ENCODE assay signal across 29 cellular contexts in genomic region chr6:31708224-31708623, GRCh38. TPM values are rescaled to one million over a fixed set of nuclear protein-coding genes. Genes with fewer than 3 reads are reported as not detected.
DNase-seq lines count a peak whose midpoint lies in the region; ATAC-seq, FAIRE-seq and TF ChIP-seq lines count a peak whose summit lies in the region.
"Had no signal": no experiment of that assay in that cellular context is flagged by ENCODE, and none has a peak within 500 bp of the region (broad histone marks: within the 10 kb centered on the region; RNA-seq: fewer than 3 reads in every experiment).

No MANE protein-coding gene starts in this region.

- BruUV-seq in K562 (replicated peaks; lab: Mats Ljungman, UMichigan): no TSS peak

- no peak overlapping the region for H2AFZ ChIP-seq in K562 (ENCODE audit: low read depth, low read length)

- H3K27ac ChIP-seq in BLaER1: no peak overlapping the region; the same call in 1 of the 2 replicates
- no peak overlapping the region for H3K27ac ChIP-seq in BLaER1 treated with 17β-estradiol and CSF1 and Interleukin-3, amounts not matched to agents 10 nM and 100 nM
- no peak overlapping the region for H3K27ac ChIP-seq in K562 (ENCODE audit: extremely low read depth, low read depth, low read length)
- no peak overlapping the region for H3K27ac ChIP-seq in heart right ventricle

- intact Hi-C loops in K562 (cut with micrococcal nuclease): no loop called here
- intact Hi-C loops in heart right ventricle (cut with DNase I): no loop called here

- H4K20me1 ChIP-seq in BLaER1 (no peaks in the 10 kb centered on the region), K562 (replicated peaks; ENCODE audit: control insufficient read depth, insufficient read depth, low read length) (no peaks in the 10 kb centered on the region)
- no peaks in the 10 kb centered on the region for H4K20me1 ChIP-seq in BLaER1 treated with 17β-estradiol and CSF1 and Interleukin-3, amounts not matched to agents 10 nM and 100 nM

- TF ChIP-seq CTCF in K562 (IDR thresholded peaks at IDR 0.05 in 2 of 3, conservative IDR thresholded peaks at IDR 0.05 in 1 of 3; ENCODE audit: insufficient read depth in 2 of 3, low read depth in 1 of 3, low read length in 3 of 3) (no peak), heart right ventricle (IDR thresholded peaks at IDR 0.05) (no peak)

- no peak for TF ChIP-seq RAD21 in K562 (CRISPR knock-in tag; conservative IDR thresholded peaks at IDR 0.05 in 1 of 2, IDR thresholded peaks at IDR 0.05 in 1 of 2)

- DNase-seq in K562 (ENCODE audit: extremely low read depth in 1 of 4, low spot score in 3 of 4): no peak
- DNase-seq in heart right ventricle: no peak
- DNase-seq: 8988T; ACHN; BE2C; C1 segment of cervical spinal cord; CD4-positive, alpha-beta memory T cell; CD4-positive, CD25-positive, alpha-beta regulatory T cell; COR-L47; DMS 273 treated with DMSO at 0.1 percent for 48 hours; DMS153; DMS53; DMS79; DND-41; EL; GDM1 had no signal

- H3K4me3 ChIP-seq in BLaER1 (no peak overlapping the region), K562 (no peak overlapping the region), heart right ventricle (no peak overlapping the region)
- no peak overlapping the region for H3K4me3 ChIP-seq in BLaER1 treated with 17β-estradiol and CSF1 and Interleukin-3, amounts not matched to agents 10 nM and 100 nM
- H3K4me3 ChIP-seq: GM12878 had no signal

- WGBS in K562 (ENCODE audit: insufficient coverage, low coverage, missing lambda C conversion rate): 82% methylated on average over 3 of the region's 3 CpGs
- 94 to 99% methylated on average over 3 of the region's 3 CpGs for WGBS in heart right ventricle, 2 donors

- H3K9me1 ChIP-seq in K562 (ENCODE audit: control insufficient read depth, insufficient read depth, low read length): no peaks in the 10 kb centered on the region

- TF ChIP-seq EP300 in K562 (IDR thresholded peaks at IDR 0.05; ENCODE audit: low read length): no peak

- no peak for ATAC-seq in K562
- ATAC-seq in heart right ventricle: no peak
- no peak for ATAC-seq in HG03196 (IDR thresholded peaks at IDR 0.05; ENCODE audit: unreplicated experiment)
- ATAC-seq: GM12878 had no signal

- no peak for TF ChIP-seq POLR2A in K562 (conservative IDR thresholded peaks at IDR 0.05)

- H3K9me3 ChIP-seq in BLaER1 (no peaks in the 10 kb centered on the region), K562 (replicated peaks; ENCODE audit: control insufficient read depth, insufficient read depth, low read depth, low read length) (no peaks in the 10 kb centered on the region), heart right ventricle (no peaks in the 10 kb centered on the region)
- no peaks in the 10 kb centered on the region for H3K9me3 ChIP-seq in BLaER1 treated with 17β-estradiol and CSF1 and Interleukin-3, amounts not matched to agents 10 nM and 100 nM (replicated peaks in 1 of 11)
- H3K9me3 ChIP-seq: BE2C had no signal

- H3K27me3 ChIP-seq in BLaER1: no peaks in the 10 kb centered on the region
- no peaks in the 10 kb centered on the region for H3K27me3 ChIP-seq in BLaER1 treated with 17β-estradiol and CSF1 and Interleukin-3, amounts not matched to agents 10 nM and 100 nM
- H3K27me3 ChIP-seq in K562 (ENCODE audit: control insufficient read depth in 2 of 2, insufficient read depth in 2 of 2, low read length in 2 of 2): no peaks in the 10 kb centered on the region
- peaks cover 0 to 5% (median 0%) of the 10 kb centered on the region in 7 donors for H3K27me3 ChIP-seq in heart right ventricle
- H3K27me3 ChIP-seq: BE2C had no signal

- H3K79me2 ChIP-seq in K562 (ENCODE audit: control insufficient read depth, insufficient read depth, low read length): peaks cover 4% of the 10 kb centered on the region; the same call in 1 of the 3 replicates

- H3K36me3 ChIP-seq in BLaER1: no peaks in the 10 kb centered on the region
- H3K36me3 ChIP-seq in BLaER1 treated with 17β-estradiol and CSF1 and Interleukin-3, amounts not matched to agents 10 nM and 100 nM: no peaks in the 10 kb centered on the region
- no peaks in the 10 kb centered on the region for H3K36me3 ChIP-seq in K562 (ENCODE audit: control insufficient read depth, insufficient read depth, low read length)
- no peaks in the 10 kb centered on the region for H3K36me3 ChIP-seq in heart right ventricle
- H3K36me3 ChIP-seq: BE2C had no signal

- H3K9ac ChIP-seq in BLaER1 (no peak overlapping the region), K562 (ENCODE audit: insufficient read depth in 1 of 2, low read depth in 2 of 2, low read length in 2 of 2) (no peak overlapping the region)
- H3K9ac ChIP-seq in BLaER1 treated with 17β-estradiol and CSF1 and Interleukin-3, amounts not matched to agents 10 nM and 100 nM: no peak overlapping the region

- CTCF ChIA-PET in K562 (lab: Yijun Ruan, JAX; ENCODE audit: low intra/inter-chr PET ratio): no interaction called here

- H3K4me1 ChIP-seq in BLaER1 (peaks cover 70% of the 10 kb centered on the region), K562 (replicated peaks in 1 of 2; ENCODE audit: control insufficient read depth in 2 of 2, insufficient read depth in 2 of 2, low read length in 2 of 2) (peaks cover 29 to 42% of the 10 kb centered on the region in 2 experiments), heart right ventricle (peaks cover 0 to 16% (median 5%) of the 10 kb centered on the region in 9 donors)
- peaks cover 46 to 76% (median 65%) of the 10 kb centered on the region in 10 experiments for H3K4me1 ChIP-seq in BLaER1 treated with 17β-estradiol and CSF1 and Interleukin-3, amounts not matched to agents 10 nM and 100 nM
- H3K4me1 ChIP-seq: BE2C had no signal

- POLR2A ChIA-PET in K562 (lab: Yijun Ruan, JAX): interaction anchor here (0.6 to 12.4 kb wide), 4 partner anchors 18 to 160 kb away, joined by 3 to 223 read pairs (median 4); partner anchors contain the start of genes DDAH2, LY6G6C and MPIG6B

- no peak for FAIRE-seq in K562 (lab: Jason Lieb, UNC)
- FAIRE-seq: A204.1, GM12878, GM12892, GM18507 had no signal

- in situ Hi-C loops in K562 (cut with MboI): no loop called here

- H3K4me2 ChIP-seq in BLaER1: peak overlapping the region; percentile 33
- H3K4me2 ChIP-seq in BLaER1 treated with 17β-estradiol and CSF1 and Interleukin-3, amounts not matched to agents 10 nM and 100 nM: peak overlapping the region in 7 of 11 experiments; percentile 19 to 54 (median 38); a peak in 10 of 22 replicates
- H3K4me2 ChIP-seq in K562 (ENCODE audit: insufficient read depth, low read length): no peak overlapping the region

RNA-seq across cellular contexts. Expression of gene LY6G6F, which starts 1.6 kb away (rescaled TPM):
- total RNA-seq in K562 (2011; cell fraction: chromatin; rRNA removed; ENCODE audit: low replicate concordance): 0.35 TPM in 1 of 2 replicates, not detected in the other
- 1.4 TPM in 1 of 2 replicates, not detected in the other for total RNA-seq in K562 (2011; cell fraction: nucleolus; rRNA removed)
- total RNA-seq in K562 (2011; cell fraction: nucleoplasm; rRNA removed): 0.99 and 1.2 TPM in 2 replicates
- 0.50 TPM in 1 of 2 replicates, not detected in the other for total RNA-seq in K562 (2014; rRNA removed)
- 0.35 TPM in 1 of 2 replicates, not detected in the other for total RNA-seq in K562 (2014; rRNA removed; fragmentation: Illumina TruSeq; extraction: Trizol)
- total RNA-seq in K562 (2015; rRNA removed; fragmentation: Illumina TruSeq; extraction: Trizol): 0.14 TPM in 1 of 2 replicates, not detected in the other
- 0.18 TPM in 1 of 2 replicates, not detected in the other for total RNA-seq in K562 (2021)
- polyA plus RNA-seq in K562 (2011; rRNA removed): 0.20 TPM in 1 of 2 replicates, not detected in the other
- polyA plus RNA-seq in K562 (2011; cell fraction: cytosol; rRNA removed): 0.58 TPM in 1 of 2 replicates, not detected in the other
- polyA plus RNA-seq in K562 (2011; cell fraction: nucleus; rRNA removed): 0.23 TPM in 1 of 2 replicates, not detected in the other
- 0.30 TPM in 1 of 2 replicates, not detected in the other for polyA plus RNA-seq in K562 (2012)
- 0.33 and 0.39 TPM in 2 replicates for polyA plus RNA-seq in K562 (2014; fragmentation: Illumina TruSeq; extraction: Trizol)
- polyA plus RNA-seq in K562 (2014; fragmentation: Nextera tagmentation; extraction: Ambion mirVana): under 1 TPM; 0.28 to 0.49 TPM
- polyA plus RNA-seq in K562 (2014; rRNA removed): 1.1 TPM in 1 of 2 replicates, not detected in the other
- 0.36 TPM in 1 of 2 replicates, not detected in the other for polyA minus RNA-seq in K562 (2011; rRNA and poly(A)+ RNA removed)
- polyA minus RNA-seq in K562 (2011; cell fraction: cytosol; rRNA and poly(A)+ RNA removed): not detected in 2 replicates
- polyA minus RNA-seq in K562 (2011; cell fraction: nucleus; rRNA and poly(A)+ RNA removed): 0.67 TPM in 1 of 2 replicates, not detected in the other
- not detected for total RNA-seq in heart right ventricle
- polyA plus RNA-seq in heart right ventricle: not detected
- total RNA-seq: A673; CD4-positive, alpha-beta memory T cell; CD8-positive, alpha-beta memory T cell; Daoy; GM12878 had no signal
- polyA plus RNA-seq: AG04450; CD4-positive, alpha-beta memory T cell; CD4-positive, CD25-positive, alpha-beta regulatory T cell; CD8-positive, alpha-beta memory T cell; GM12878 had no signal

RNA-seq across cellular contexts. Expression of gene ABHD16A, which starts 5.1 kb away (rescaled TPM):
- total RNA-seq in K562 (2011; cell fraction: chromatin; rRNA removed; ENCODE audit: low replicate concordance): 196 and 413 TPM in 2 replicates
- 372 and 379 TPM in 2 replicates for total RNA-seq in K562 (2011; cell fraction: nucleolus; rRNA removed)
- 265 and 280 TPM in 2 replicates for total RNA-seq in K562 (2011; cell fraction: nucleoplasm; rRNA removed)
- 104 and 131 TPM in 2 replicates for total RNA-seq in K562 (2014; rRNA removed)
- 61.6 and 75.6 TPM in 2 replicates for total RNA-seq in K562 (2014; rRNA removed; fragmentation: Illumina TruSeq; extraction: Trizol)
- total RNA-seq in K562 (2015; rRNA removed; fragmentation: Illumina TruSeq; extraction: Trizol): 81.6 and 82.8 TPM in 2 replicates
- total RNA-seq in K562 (2021): 104 and 106 TPM in 2 replicates
- polyA plus RNA-seq in K562 (2011; rRNA removed): 113 and 137 TPM in 2 replicates
- 147 and 156 TPM in 2 replicates for polyA plus RNA-seq in K562 (2011; cell fraction: cytosol; rRNA removed)
- 475 and 536 TPM in 2 replicates for polyA plus RNA-seq in K562 (2011; cell fraction: nucleus; rRNA removed)
- polyA plus RNA-seq in K562 (2012): 97.9 and 126 TPM in 2 replicates
- 70.0 and 79.3 TPM in 2 replicates for polyA plus RNA-seq in K562 (2014; fragmentation: Illumina TruSeq; extraction: Trizol)
- polyA plus RNA-seq in K562 (2014; fragmentation: Nextera tagmentation; extraction: Ambion mirVana): 10 to 100 TPM; 25.8 to 49.7 TPM
- polyA plus RNA-seq in K562 (2014; rRNA removed): 120 and 122 TPM in 2 replicates
- polyA minus RNA-seq in K562 (2011; rRNA and poly(A)+ RNA removed): 89.1 and 118 TPM in 2 replicates
- polyA minus RNA-seq in K562 (2011; cell fraction: cytosol; rRNA and poly(A)+ RNA removed): 55.6 and 55.8 TPM in 2 replicates
- 117 and 139 TPM in 2 replicates for polyA minus RNA-seq in K562 (2011; cell fraction: nucleus; rRNA and poly(A)+ RNA removed)
- 10 to 100 TPM; 24.3 to 40.3 (median 28.7) TPM for total RNA-seq in heart right ventricle
- 10 to 100 TPM; 28.0 to 45.2 TPM for polyA plus RNA-seq in heart right ventricle

RNA-seq across cellular contexts. Expression of gene LY6G6D, which starts 6.9 kb away (rescaled TPM):
- total RNA-seq in K562 (2011; cell fraction: chromatin; rRNA removed; ENCODE audit: low replicate concordance): not detected in 2 replicates
- not detected in 2 replicates for total RNA-seq in K562 (2011; cell fraction: nucleolus; rRNA removed)
- not detected in 2 replicates for total RNA-seq in K562 (2011; cell fraction: nucleoplasm; rRNA removed)
- total RNA-seq in K562 (2014; rRNA removed): not detected in 2 replicates
- not detected in 2 replicates for total RNA-seq in K562 (2014; rRNA removed; fragmentation: Illumina TruSeq; extraction: Trizol)
- not detected in 2 replicates for total RNA-seq in K562 (2015; rRNA removed; fragmentation: Illumina TruSeq; extraction: Trizol)
- not detected in 2 replicates for total RNA-seq in K562 (2021)
- 0.38 TPM in 1 of 2 replicates, not detected in the other for polyA plus RNA-seq in K562 (2011; rRNA removed)
- 0.69 TPM in 1 of 2 replicates, not detected in the other for polyA plus RNA-seq in K562 (2011; cell fraction: cytosol; rRNA removed)
- not detected in 2 replicates for polyA plus RNA-seq in K562 (2011; cell fraction: nucleus; rRNA removed)
- 0.21 and 0.58 TPM in 2 replicates for polyA plus RNA-seq in K562 (2012)
- not detected in 2 replicates for polyA plus RNA-seq in K562 (2014; fragmentation: Illumina TruSeq; extraction: Trizol)
- polyA plus RNA-seq in K562 (2014; fragmentation: Nextera tagmentation; extraction: Ambion mirVana): under 1 TPM in 1 of 2 experiments, not detected in 1; 0.30 TPM
- not detected in 2 replicates for polyA plus RNA-seq in K562 (2014; rRNA removed)
- polyA minus RNA-seq in K562 (2011; rRNA and poly(A)+ RNA removed): not detected in 2 replicates
- polyA minus RNA-seq in K562 (2011; cell fraction: cytosol; rRNA and poly(A)+ RNA removed): not detected in 2 replicates
- not detected in 2 replicates for polyA minus RNA-seq in K562 (2011; cell fraction: nucleus; rRNA and poly(A)+ RNA removed)
- not detected for total RNA-seq in heart right ventricle
- not detected for polyA plus RNA-seq in heart right ventricle
- total RNA-seq: A673; CD4-positive, alpha-beta memory T cell; CD4-positive, CD25-positive, alpha-beta regulatory T cell; CD8-positive, alpha-beta memory T cell; Daoy; G401; GM12878 had no signal
- polyA plus RNA-seq: AG04450; CD14-positive monocyte; CD4-positive, alpha-beta memory T cell; CD4-positive, CD25-positive, alpha-beta regulatory T cell; CD8-positive, alpha-beta memory T cell; GM12878 had no signal

RNA-seq across cellular contexts. Expression of gene LY6G6C, which starts 13.3 kb away (rescaled TPM):
- 2.3 and 4.9 TPM in 2 replicates for total RNA-seq in K562 (2011; cell fraction: chromatin; rRNA removed; ENCODE audit: low replicate concordance)
- total RNA-seq in K562 (2011; cell fraction: nucleolus; rRNA removed): 1.8 and 2.0 TPM in 2 replicates
- total RNA-seq in K562 (2011; cell fraction: nucleoplasm; rRNA removed): 3.0 and 6.3 TPM in 2 replicates
- total RNA-seq in K562 (2014; rRNA removed) (not detected in 2 replicates), K562 (2014; rRNA removed; fragmentation: Illumina TruSeq; extraction: Trizol) (not detected in 2 replicates), K562 (2015; rRNA removed; fragmentation: Illumina TruSeq; extraction: Trizol) (not detected in 2 replicates), K562 (2021) (0.20 TPM in 1 of 2 replicates, not detected in the other), heart right ventricle (not detected)
- polyA plus RNA-seq in K562 (2011; rRNA removed) (0.20 and 0.35 TPM in 2 replicates), K562 (2014; fragmentation: Illumina TruSeq; extraction: Trizol) (0.33 TPM in 1 of 2 replicates, not detected in the other), K562 (2014; fragmentation: Nextera tagmentation; extraction: Ambion mirVana) (under 1 TPM in 1 of 2 experiments, not detected in 1; 0.06 TPM), K562 (2014; rRNA removed) (0.09 TPM in 1 of 2 replicates, not detected in the other), heart right ventricle (not detected)
- polyA plus RNA-seq in K562 (2011; cell fraction: cytosol; rRNA removed): 0.32 and 0.40 TPM in 2 replicates
- 2.0 and 2.1 TPM in 2 replicates for polyA plus RNA-seq in K562 (2011; cell fraction: nucleus; rRNA removed)
- polyA plus RNA-seq in K562 (2012): 0.14 and 0.48 TPM in 2 replicates
- polyA minus RNA-seq in K562 (2011; rRNA and poly(A)+ RNA removed): not detected in 2 replicates
- not detected in 2 replicates for polyA minus RNA-seq in K562 (2011; cell fraction: cytosol; rRNA and poly(A)+ RNA removed)
- polyA minus RNA-seq in K562 (2011; cell fraction: nucleus; rRNA and poly(A)+ RNA removed): 0.54 and 0.56 TPM in 2 replicates
- total RNA-seq: CD4-positive, alpha-beta memory T cell; CD4-positive, CD25-positive, alpha-beta regulatory T cell; CD8-positive, alpha-beta memory T cell; Daoy; G401; GM12878 had no signal
- polyA plus RNA-seq: AG04450; CD14-positive monocyte; CD4-positive, alpha-beta memory T cell; CD4-positive, CD25-positive, alpha-beta regulatory T cell; CD8-positive, alpha-beta memory T cell; GM12878 had no signal

RNA-seq across cellular contexts. Expression of gene MPIG6B, which starts 14.9 kb away (rescaled TPM):
- 0.23 and 0.79 TPM in 2 replicates for total RNA-seq in K562 (2011; cell fraction: chromatin; rRNA removed; ENCODE audit: low replicate concordance)
- 0.79 and 0.83 TPM in 2 replicates for total RNA-seq in K562 (2011; cell fraction: nucleolus; rRNA removed)
- 0.73 and 1.4 TPM in 2 replicates for total RNA-seq in K562 (2011; cell fraction: nucleoplasm; rRNA removed)
- total RNA-seq in K562 (2014; rRNA removed) (0.45 TPM in 1 of 2 replicates, not detected in the other), K562 (2014; rRNA removed; fragmentation: Illumina TruSeq; extraction: Trizol) (0.11 and 0.13 TPM in 2 replicates), K562 (2015; rRNA removed; fragmentation: Illumina TruSeq; extraction: Trizol) (0.14 TPM in 1 of 2 replicates, not detected in the other), K562 (2021) (0.47 and 0.75 TPM in 2 replicates), heart right ventricle (under 1 TPM in 7 of 10 donors, not detected in 3; 0.11 to 0.97 (median 0.27) TPM)
- polyA plus RNA-seq in K562 (2011; rRNA removed) (0.24 and 0.30 TPM in 2 replicates), K562 (2014; fragmentation: Illumina TruSeq; extraction: Trizol) (0.75 and 0.77 TPM in 2 replicates), K562 (2014; fragmentation: Nextera tagmentation; extraction: Ambion mirVana) (under 1 TPM; 0.15 to 0.32 TPM), K562 (2014; rRNA removed) (0.27 and 1.2 TPM in 2 replicates), heart right ventricle (under 1 TPM; 0.13 to 0.37 TPM)
- polyA plus RNA-seq in K562 (2011; cell fraction: cytosol; rRNA removed): 0.36 and 0.44 TPM in 2 replicates
- 0.80 and 2.1 TPM in 2 replicates for polyA plus RNA-seq in K562 (2011; cell fraction: nucleus; rRNA removed)
- polyA plus RNA-seq in K562 (2012): 0.73 and 1.2 TPM in 2 replicates
- 0.18 TPM in 1 of 2 replicates, not detected in the other for polyA minus RNA-seq in K562 (2011; rRNA and poly(A)+ RNA removed)
- 0.48 TPM in 1 of 2 replicates, not detected in the other for polyA minus RNA-seq in K562 (2011; cell fraction: cytosol; rRNA and poly(A)+ RNA removed)
- polyA minus RNA-seq in K562 (2011; cell fraction: nucleus; rRNA and poly(A)+ RNA removed): 0.33 and 0.40 TPM in 2 replicates
- total RNA-seq: A673; CD4-positive, alpha-beta memory T cell; CD8-positive, alpha-beta memory T cell; Daoy; G401; GM12878 had no signal
- polyA plus RNA-seq: AG04450; CD4-positive, alpha-beta memory T cell; GM12878 had no signal
